In the genomic region with DNA sequence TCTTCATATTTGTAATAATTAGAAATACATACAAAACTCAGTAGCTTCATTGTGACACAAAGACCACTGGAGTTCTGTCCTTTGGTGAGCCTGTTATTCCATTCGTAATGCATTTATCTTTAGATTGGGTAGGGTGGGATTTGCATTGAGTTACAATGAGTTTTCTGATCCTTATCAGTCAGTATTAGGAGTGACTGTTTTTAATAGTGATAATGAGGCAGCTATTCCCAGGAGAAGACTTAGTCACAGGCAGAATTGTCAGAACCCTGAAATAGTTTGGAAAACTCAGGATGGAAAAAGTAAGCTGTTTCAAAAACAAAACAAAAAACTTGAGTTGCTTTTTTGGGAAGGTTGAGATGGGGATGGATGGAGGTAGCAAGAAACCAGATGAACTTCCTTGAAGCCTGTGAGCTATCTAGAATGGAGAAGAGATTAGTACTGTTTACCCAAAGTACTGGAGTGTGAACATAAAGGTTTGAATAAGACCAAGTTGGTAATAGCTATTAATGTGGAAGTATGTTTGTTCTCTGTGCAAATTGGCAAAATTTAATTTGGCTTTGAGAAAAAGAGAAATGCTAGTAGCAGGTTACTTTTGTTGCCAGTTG, we compare ENCODE assay signal across 12 cellular contexts.
"Had no signal": no experiment of that assay in that cellular context is flagged by ENCODE, and none has a peak within 500 bp of the region (broad histone marks: within the 10 kb centered on the region; RNA-seq: fewer than 3 reads in every experiment).

No MANE protein-coding gene starts in this region.

- H3K4me1 ChIP-seq: foreskin keratinocyte had no signal

- H3K36me3 ChIP-seq: ovary, WERI-Rb-1 had no signal

- DNase-seq: activated CD4-positive, alpha-beta T cell treated with anti-CD3 and anti-CD28 coated beads, Interleukin-2, amount 50 U/mL, for 48 hours; activated naive CD4-positive, alpha-beta T cell treated with anti-CD3 and anti-CD28 coated beads, Interleukin-2, amount 50 U/mL, for 16 hours; dorsolateral prefrontal cortex; foreskin keratinocyte; kidney glomerular epithelial cell; ovary; stimulated activated CD4-positive, alpha-beta T cell treated with anti-CD3 and anti-CD28 coated beads, Interleukin-15, amount 100 ng/mL, for 24 hours; stimulated activated CD4-positive, alpha-beta T cell treated with anti-CD3 and anti-CD28 coated beads, Interleukin-4, amount 100 ng/mL, for 1 hour; stimulated activated naive CD4-positive, alpha-beta T cell; substantia nigra; WERI-Rb-1 had no signal

- H3K27me3 ChIP-seq: dorsolateral prefrontal cortex, foreskin keratinocyte, ovary had no signal

- H3K27ac ChIP-seq: foreskin keratinocyte, ovary, WERI-Rb-1 had no signal

- H3K4me3 ChIP-seq: dorsolateral prefrontal cortex, ovary had no signal

- ATAC-seq: esophagus mucosa, foreskin keratinocyte had no signal
